29 cellular contexts compared by ENCODE assay signal in the genomic region with DNA sequence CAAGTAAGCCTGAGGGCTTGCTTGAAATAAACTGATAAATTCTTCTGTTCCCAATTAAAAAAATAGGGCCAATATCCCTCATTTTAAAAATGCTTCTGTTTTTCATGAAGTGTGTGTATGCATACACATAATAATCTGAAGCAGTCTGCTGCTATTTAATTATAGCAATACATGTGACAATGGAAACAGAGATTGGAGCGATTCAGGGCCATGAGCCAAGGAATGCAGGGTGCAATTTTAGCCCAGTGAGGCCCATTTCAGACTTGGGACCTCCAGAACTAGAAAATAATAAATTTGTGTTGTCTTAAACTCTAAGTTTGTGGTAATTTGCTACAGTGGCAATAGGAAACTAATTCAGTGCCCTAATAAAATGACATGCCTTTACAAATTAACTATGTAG.
"Had no signal": no experiment of that assay in that cellular context is flagged by ENCODE, and none has a peak within 500 bp of the region (broad histone marks: within the 10 kb centered on the region; RNA-seq: fewer than 3 reads in every experiment).

No MANE protein-coding gene starts in this region.

- DNase-seq: activated B cell treated with CpG ODN at 0.5 μM for 24 hours; activated CD4-positive, alpha-beta T cell treated with anti-CD3 and anti-CD28 coated beads for 48 hours; activated CD4-positive, alpha-beta T cell treated with anti-CD3 and anti-CD28 coated beads, Interleukin-2, amount 50 U/mL, for 1 hour; activated CD4-positive, alpha-beta T cell treated with anti-CD3 and anti-CD28 coated beads, Interleukin-2, amount 50 U/mL, for 48 hours; activated CD8-positive, alpha-beta memory T cell treated with anti-CD3 and anti-CD28 coated beads for 24 hours; activated CD8-positive, alpha-beta T cell treated with anti-CD3 and anti-CD28 coated beads for 36 hours; activated effector memory CD4-positive, alpha-beta T cell treated with anti-CD3 and anti-CD28 coated beads, Interleukin-2, amount 50 U/mL, for 16 hours; activated naive CD4-positive, alpha-beta T cell treated with anti-CD3 and anti-CD28 coated beads for 36 hours; activated naive CD8-positive, alpha-beta T cell treated with anti-CD3 and anti-CD28 coated beads for 36 hours; activated naive CD8-positive, alpha-beta T cell treated with anti-CD3 and anti-CD28 coated beads, Interleukin-2, amount 50 U/mL, for 24 hours; activated T-cell treated with anti-CD3 and anti-CD28 coated beads, Interleukin-2, amount 50 U/mL, for 1 hour; activated T-cell treated with anti-CD3 and anti-CD28 coated beads, Interleukin-2, amount 50 U/mL, for 48 hours; adrenal gland; amygdala; aorta; body of pancreas; central memory CD4-positive, alpha-beta T cell; cerebellar nuclear complex; colonic mucosa; effector CD8-positive, alpha-beta T cell; endodermal cell; foreskin fibroblast; glutamatergic neuron; T-helper 1 cell; T-helper 17 cell; T1000; WERI-Rb-1 had no signal

- H3K27me3 ChIP-seq: adrenal gland, body of pancreas, colonic mucosa had no signal

- H3K4me3 ChIP-seq: adrenal gland, body of pancreas, colonic mucosa had no signal

- H3K27ac ChIP-seq: adrenal gland, body of pancreas, colonic mucosa, WERI-Rb-1 had no signal

- H3K4me1 ChIP-seq: adrenal gland, body of pancreas, colonic mucosa had no signal

- ATAC-seq: activated CD4-positive, CD25-positive, alpha-beta regulatory T cell treated with anti-CD3 and anti-CD28 coated beads, Interleukin-2, amount 50 U/mL, for 24 hours; activated CD8-positive, alpha-beta T cell treated with anti-CD3 and anti-CD28 coated beads for 36 hours; activated naive CD8-positive, alpha-beta T cell treated with anti-CD3 and anti-CD28 coated beads, Interleukin-2, amount 50 U/mL, for 24 hours; body of pancreas; esophagus mucosa; T-helper 17 cell had no signal

- H3K9me3 ChIP-seq: adrenal gland, body of pancreas, colonic mucosa had no signal

- H3K36me3 ChIP-seq: adrenal gland, colonic mucosa, WERI-Rb-1 had no signal
